In the genomic region with DNA sequence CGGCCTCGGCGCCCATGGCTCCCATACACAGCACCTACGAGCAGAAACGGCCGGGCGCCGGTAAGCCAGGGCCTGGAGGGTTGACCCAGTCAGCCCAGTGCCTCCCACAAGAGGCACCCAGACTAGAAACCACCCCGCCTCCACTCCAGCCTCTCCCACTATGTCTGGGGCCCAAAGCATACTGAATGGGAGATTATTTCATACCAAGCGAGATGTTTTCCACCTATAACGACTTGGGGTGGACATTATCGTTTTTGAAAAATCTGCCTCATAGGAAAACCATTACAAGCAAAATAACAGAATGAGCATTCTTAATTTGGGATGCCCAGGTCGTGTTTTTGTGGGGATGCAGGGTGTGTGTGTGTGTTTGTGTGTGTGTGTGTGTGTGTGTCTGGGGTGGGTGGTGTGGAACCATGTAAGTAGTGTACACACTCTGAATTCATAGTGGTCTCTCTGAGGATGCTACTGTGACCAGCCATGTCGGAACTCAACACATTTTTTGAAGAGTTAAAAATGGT, we compare ENCODE assay signal across 19 cellular contexts. TPM values are rescaled to one million over a fixed set of nuclear protein-coding genes. Genes with fewer than 3 reads are reported as not detected.
DNase-seq lines count a peak whose midpoint lies in the region; ATAC-seq and TF ChIP-seq lines count a peak whose summit lies in the region.
"Had no signal": no experiment of that assay in that cellular context is flagged by ENCODE, and none has a peak within 500 bp of the region (broad histone marks: within the 10 kb centered on the region; RNA-seq: fewer than 3 reads in every experiment).

No MANE protein-coding gene starts in this region.

- H2AK5ac ChIP-seq in mesenchymal stem cell (ENCODE audit: low read length, severe bottlenecking) = no peak overlapping the region

- no peak overlapping the region for H3K23ac ChIP-seq in mesenchymal stem cell (ENCODE audit: low read length in 2 of 2)

- H3F3A ChIP-seq in Loucy (ENCODE audit: low read depth) = peaks cover under 1% of the 10 kb centered on the region

- no peak overlapping the region for H4K91ac ChIP-seq in mesenchymal stem cell (ENCODE audit: low read length)

- WGBS in mesenchymal stem cell = 84% methylated on average over 14 of the region's 14 CpGs

- H2BK5ac ChIP-seq in mesenchymal stem cell (ENCODE audit: low read depth, low read length, poor library complexity, severe bottlenecking) = no peak overlapping the region

- H2BK12ac ChIP-seq in mesenchymal stem cell (ENCODE audit: low read length in 2 of 2) = no peak overlapping the region

- H4K20me1 ChIP-seq in Loucy (ENCODE audit: insufficient read depth, low read length, poor library complexity, severe bottlenecking) = peaks cover 98% of the 10 kb centered on the region

- H3K4ac ChIP-seq in mesenchymal stem cell (ENCODE audit: low read depth in 1 of 2, low read length in 2 of 2) = no peak overlapping the region

- intact Hi-C loops in left ventricle myocardium inferior (cut with micrococcal nuclease) = no loop called here

- peaks cover 21% of the 10 kb centered on the region for H3K27me3 ChIP-seq in Loucy (ENCODE audit: insufficient read depth, low read length, poor library complexity, severe bottlenecking)
- H3K27me3 ChIP-seq in mesenchymal stem cell (ENCODE audit: control insufficient read depth in 1 of 2, insufficient read depth in 1 of 2, low read length in 2 of 2) = peaks cover 0 to 13% of the 10 kb centered on the region in 2 experiments
- H3K27me3 ChIP-seq in subcutaneous abdominal adipose tissue (ENCODE audit: control insufficient read depth in 5 of 5, insufficient read depth in 4 of 5, low read length in 5 of 5) = peaks cover 0 to 4% (median 0%) of the 10 kb centered on the region in 5 donors
- H3K27me3 ChIP-seq in left ventricle myocardium inferior (ENCODE audit: low read depth) = peaks cover 100% of the 10 kb centered on the region

- H3K27ac ChIP-seq in coronary artery (no peak overlapping the region), mesenchymal stem cell (ENCODE audit: low read length, poor library complexity, severe bottlenecking) (no peak overlapping the region), subcutaneous abdominal adipose tissue (ENCODE audit: low read depth, low read length) (peak overlapping the region; percentile 95), left ventricle myocardium inferior (replicated peaks) (no peak overlapping the region)
- H3K27ac ChIP-seq: right lobe of liver had no signal

- H3K14ac ChIP-seq in mesenchymal stem cell (ENCODE audit: low read length in 2 of 2) = no peak overlapping the region

- H2BK15ac ChIP-seq in mesenchymal stem cell (ENCODE audit: low read depth, poor library complexity, severe bottlenecking) = no peak overlapping the region

- TF ChIP-seq CTCF in Loucy (conservative IDR thresholded peaks at IDR 0.05; ENCODE audit: low read length) (no peak), coronary artery (IDR thresholded peaks at IDR 0.05) (no peak), left ventricle myocardium inferior (IDR thresholded peaks at IDR 0.05; ENCODE audit: borderline replicate concordance) (no peak)

- H3K4me2 ChIP-seq in Loucy (ENCODE audit: low read depth, low read length, poor library complexity, severe bottlenecking) (peak overlapping the region; percentile 91), mesenchymal stem cell (ENCODE audit: low read length, poor library complexity, severe bottlenecking) (no peak overlapping the region)

- H3K79me2 ChIP-seq in Loucy (ENCODE audit: insufficient read depth, low read length) = peaks cover 100% of the 10 kb centered on the region

- H3K18ac ChIP-seq in mesenchymal stem cell (ENCODE audit: low read depth in 1 of 2, low read length in 2 of 2) = no peak overlapping the region

- DNase-seq in coronary artery (ENCODE audit: low spot score) (no peak), mesenchymal stem cell (no peak), nucleus accumbens (lab: John Stamatoyannopoulos, UW) (no peak), LoVo (ENCODE audit: low spot score) (no peak), left ventricle myocardium inferior (no peak)
- DNase-seq: AML-193; amygdala; effector memory CD8-positive, alpha-beta T cell; midbrain; NCI-H1105 treated with DMSO at 0.1 percent for 48 hours; NCI-H524; SHP77; T-helper 1 cell had no signal

- no peaks in the 10 kb centered on the region for H3K9me3 ChIP-seq in Loucy (ENCODE audit: insufficient read depth, low read depth, low read length)
- H3K9me3 ChIP-seq in mesenchymal stem cell (ENCODE audit: control insufficient read depth, low read length) = no peaks in the 10 kb centered on the region
- H3K9me3 ChIP-seq in subcutaneous abdominal adipose tissue (ENCODE audit: control insufficient read depth in 5 of 5, low read length in 5 of 5) = no peaks in the 10 kb centered on the region
- no peaks in the 10 kb centered on the region for H3K9me3 ChIP-seq in left ventricle myocardium inferior (replicated peaks)
- H3K9me3 ChIP-seq: right lobe of liver had no signal

- H3K9ac ChIP-seq in Loucy (ENCODE audit: low read depth, low read length, poor library complexity, severe bottlenecking) (peak overlapping the region; percentile 99), mesenchymal stem cell (ENCODE audit: low read length) (peak overlapping the region; percentile 90), subcutaneous abdominal adipose tissue (ENCODE audit: low read length in 5 of 5) (peak overlapping the region in 1 of 5 donors; percentile 8)

- H3K4me3 ChIP-seq in Loucy (ENCODE audit: low read length, poor library complexity, severe bottlenecking) (peak overlapping the region; percentile 94), coronary artery (peak overlapping the region; percentile 30), mesenchymal stem cell (ENCODE audit: insufficient read depth in 1 of 2, low read depth in 1 of 2, low read length in 2 of 2) (peak overlapping the region in 1 of 2 experiments; percentile 82), subcutaneous abdominal adipose tissue (ENCODE audit: low read depth in 1 of 5, low read length in 5 of 5) (peak overlapping the region in 2 of 5 donors; percentile 36 to 37), left ventricle myocardium inferior (no peak overlapping the region)
- H3K4me3 ChIP-seq: right lobe of liver had no signal

- ATAC-seq in HG03095 (IDR thresholded peaks at IDR 0.05; ENCODE audit: unreplicated experiment) = no peak
- ATAC-seq: effector memory CD8-positive, alpha-beta T cell; right lobe of liver; stimulated activated effector memory CD8-positive, alpha-beta T cell treated with anti-CD3 and anti-CD28 coated beads, Interleukin-12 subunit alpha, Interleukin-12 subunit beta, amount 100 ng/mL, for 72 hours had no signal

- H3K79me1 ChIP-seq in mesenchymal stem cell (replicated peaks; ENCODE audit: low read length, poor library complexity, severe bottlenecking) = peaks cover 19% of the 10 kb centered on the region

- H4K8ac ChIP-seq in mesenchymal stem cell (ENCODE audit: low read length) = no peak overlapping the region

- no peak overlapping the region for H2AFZ ChIP-seq in Loucy (ENCODE audit: low read length)
- H2AFZ ChIP-seq in mesenchymal stem cell (ENCODE audit: low read depth, low read length) = no peak overlapping the region

- H3K4me1 ChIP-seq in Loucy (ENCODE audit: insufficient read depth, low read length, poor library complexity, severe bottlenecking) = peaks cover 44% of the 10 kb centered on the region
- peaks cover 14% of the 10 kb centered on the region for H3K4me1 ChIP-seq in mesenchymal stem cell (ENCODE audit: control insufficient read depth, insufficient read depth, low read depth, low read length)
- peaks cover 9 to 88% (median 87%) of the 10 kb centered on the region in 5 donors for H3K4me1 ChIP-seq in subcutaneous abdominal adipose tissue (ENCODE audit: control insufficient read depth in 5 of 5, insufficient read depth in 5 of 5, low read length in 5 of 5)
- H3K4me1 ChIP-seq in left ventricle myocardium inferior = peaks cover 55% of the 10 kb centered on the region

- no peaks in the 10 kb centered on the region for H3K9me2 ChIP-seq in Loucy (replicated peaks; ENCODE audit: low read depth, low read length)

- H2BK120ac ChIP-seq in mesenchymal stem cell (ENCODE audit: low read depth, low read length) = no peak overlapping the region

- peaks cover 88% of the 10 kb centered on the region for H3K36me3 ChIP-seq in Loucy (ENCODE audit: insufficient read depth, low read length)
- peaks cover 19 to 27% of the 10 kb centered on the region in 2 experiments for H3K36me3 ChIP-seq in mesenchymal stem cell (ENCODE audit: control insufficient read depth in 1 of 2, insufficient read depth in 2 of 2, low read depth in 1 of 2, low read length in 2 of 2)
- peaks cover 4 to 25% (median 16%) of the 10 kb centered on the region in 5 donors for H3K36me3 ChIP-seq in subcutaneous abdominal adipose tissue (ENCODE audit: control insufficient read depth in 5 of 5, insufficient read depth in 5 of 5, low read length in 5 of 5)
- no peaks in the 10 kb centered on the region for H3K36me3 ChIP-seq in left ventricle myocardium inferior
- H3K36me3 ChIP-seq: right lobe of liver had no signal

RNA-seq across cellular contexts. Expression of a gene that starts 1.6 kb away (rescaled TPM):
- 0.62 TPM for polyA plus RNA-seq in mesenchymal stem cell (2013, experiment 1 of 2)
- polyA plus RNA-seq in mesenchymal stem cell (2013, experiment 2 of 2) = 0.59 TPM
- total RNA-seq in left ventricle myocardium inferior = not detected
- total RNA-seq: cerebellum, right lobe of liver had no signal

RNA-seq across cellular contexts. Expression of a gene that starts 2.5 kb away (rescaled TPM):
- polyA plus RNA-seq in mesenchymal stem cell (2013, experiment 1 of 2) = 2.0 TPM
- polyA plus RNA-seq in mesenchymal stem cell (2013, experiment 2 of 2) = 2.0 TPM
- not detected for total RNA-seq in left ventricle myocardium inferior
- total RNA-seq: cerebellum had no signal

RNA-seq across cellular contexts. Expression of a gene that starts 6.4 kb away (rescaled TPM):
- 0.39 TPM for polyA plus RNA-seq in mesenchymal stem cell (2013, experiment 1 of 2)
- polyA plus RNA-seq in mesenchymal stem cell (2013, experiment 2 of 2) = 0.51 TPM
- total RNA-seq in left ventricle myocardium inferior = not detected
- total RNA-seq: cerebellum had no signal

RNA-seq across cellular contexts. Expression of a gene that starts 10.5 kb away (rescaled TPM):
- polyA plus RNA-seq in mesenchymal stem cell (2013, experiment 1 of 2) = 3.1 TPM
- polyA plus RNA-seq in mesenchymal stem cell (2013, experiment 2 of 2) = 3.2 TPM
- 0.36 TPM for total RNA-seq in left ventricle myocardium inferior
- total RNA-seq: cerebellum, right lobe of liver had no signal

RNA-seq across cellular contexts. Expression of a gene that starts 15.4 kb away (rescaled TPM):
- 0.91 TPM for polyA plus RNA-seq in mesenchymal stem cell (2013, experiment 1 of 2)
- 1.1 TPM for polyA plus RNA-seq in mesenchymal stem cell (2013, experiment 2 of 2)
- not detected for total RNA-seq in left ventricle myocardium inferior
- total RNA-seq: cerebellum had no signal
